ENCODE assay signal across 8 cellular contexts in genomic region chr2:213251618-213252017, GRCh38.
DNase-seq lines count a peak whose midpoint lies in the region; ATAC-seq, FAIRE-seq and TF ChIP-seq lines count a peak whose summit lies in the region.

No MANE protein-coding gene starts in this region.

- no peaks in the 10 kb centered on the region for H3K36me3 Mint-ChIP-seq in stimulated activated memory B cell treated with anti-CD40 and anti-IgM and Interleukin-4, amounts not matched to agents 10 μg/mL and 1 μg/mL and 100 μg/mL, for 72 hours

- H3K9me3 Mint-ChIP-seq in stimulated activated memory B cell treated with anti-CD40 and anti-IgM and Interleukin-4, amounts not matched to agents 10 μg/mL and 1 μg/mL and 100 μg/mL, for 72 hours: no peaks in the 10 kb centered on the region

- no peak overlapping the region for H3K4me3 Mint-ChIP-seq in stimulated activated memory B cell treated with anti-CD40 and anti-IgM and Interleukin-4, amounts not matched to agents 10 μg/mL and 1 μg/mL and 100 μg/mL, for 72 hours

- FAIRE-seq in D721Med (lab: Jason Lieb, UNC): peak; percentile 78

- TF ChIP-seq CTCF in D721Med (IDR thresholded peaks at IDR 0.05; ENCODE audit: insufficient read depth, missing control alignments) (peak; percentile 76), astrocyte of the cerebellum (IDR thresholded peaks at IDR 0.05; ENCODE audit: low read depth, low read length, missing control alignments) (peak; percentile 26)

- H3K4me1 Mint-ChIP-seq in stimulated activated memory B cell treated with anti-CD40 and anti-IgM and Interleukin-4, amounts not matched to agents 10 μg/mL and 1 μg/mL and 100 μg/mL, for 72 hours: peaks cover 5% of the 10 kb centered on the region

- no peak for DNase-seq in D721Med (ENCODE audit: insufficient read length, low spot score)
- peak; percentile 71 for DNase-seq in NCI-H345 (lab: John Stamatoyannopoulos, UW)
- peak; percentile 79 for DNase-seq in astrocyte of the cerebellum (ENCODE audit: low read depth)
- DNase-seq in NCI-H187 (lab: John Stamatoyannopoulos, UW): no peak

- in situ Hi-C loops in astrocyte of the cerebellum (cut with HindIII; ENCODE audit: low sequenced_read_pairs): no loop called here

- no peaks in the 10 kb centered on the region for H3K36me3 ChIP-seq in iPS-20b (ENCODE audit: insufficient read depth, low read depth, low read length)

- H3K27me3 ChIP-seq in iPS-20b (ENCODE audit: insufficient read depth, low read length): no peaks in the 10 kb centered on the region

- peaks cover 8% of the 10 kb centered on the region for H3K4me1 ChIP-seq in iPS-20b (ENCODE audit: insufficient read depth, low read length)

- H3K9me3 ChIP-seq in iPS-20b (ENCODE audit: insufficient read depth, low read depth, low read length): no peaks in the 10 kb centered on the region

- H3K27ac ChIP-seq in iPS-20b (ENCODE audit: low read length): no peak overlapping the region

- ATAC-seq in GM19372 (IDR thresholded peaks at IDR 0.05; ENCODE audit: low read depth, unreplicated experiment) (peak; percentile 88), HG03280 (IDR thresholded peaks at IDR 0.05; ENCODE audit: unreplicated experiment) (peak; percentile 59)
- peak; percentile 65 for ATAC-seq in stimulated activated memory B cell treated with anti-CD40 and anti-IgM and Interleukin-4, amounts not matched to agents 10 μg/mL and 1 μg/mL and 100 μg/mL, for 72 hours

- peak overlapping the region; percentile 14; the same call in 1 of the 2 replicates for H3K9ac ChIP-seq in iPS-20b (ENCODE audit: low read depth, low read length)

- no peak overlapping the region for H3K4me3 ChIP-seq in astrocyte of the cerebellum (ENCODE audit: low read depth, low read length)
- no peak overlapping the region for H3K4me3 ChIP-seq in iPS-20b (ENCODE audit: low read length)

- no peak overlapping the region for H3K27ac Mint-ChIP-seq in stimulated activated memory B cell treated with anti-CD40 and anti-IgM and Interleukin-4, amounts not matched to agents 10 μg/mL and 1 μg/mL and 100 μg/mL, for 72 hours

- H3K27me3 Mint-ChIP-seq in stimulated activated memory B cell treated with anti-CD40 and anti-IgM and Interleukin-4, amounts not matched to agents 10 μg/mL and 1 μg/mL and 100 μg/mL, for 72 hours: peaks cover 30% of the 10 kb centered on the region

Comparison
In these comparisons a context has a peak if more than half of its experiments do, and no peak if none do; other contexts are left out.
1. DNase-seq: peak in NCI-H345 (single experiment) and astrocyte of the cerebellum (single experiment); none in D721Med (single experiment) and NCI-H187 (0 of 2).
2. Peak in every context shown above with its lines, with median percentiles within 50 percentile points of each other: ATAC-seq.